Comparison of ENCODE assay signal across 8 cellular contexts in genomic region chr17:37489197-37490001, GRCh38. TPM values are rescaled to one million over a fixed set of nuclear protein-coding genes. Genes with fewer than 3 reads are reported as not detected.
DNase-seq lines count a peak whose midpoint lies in the region; ATAC-seq, FAIRE-seq and TF ChIP-seq lines count a peak whose summit lies in the region.

Gene DUSP14, plus strand, starts transcription at chr17:37489891. Its CDS starts 22,382 bp downstream, at chr17:37512273.

- intact Hi-C loops in kidney (cut with DNase I), result no loop called here

- TF ChIP-seq POLR2A in GM18505 (IDR thresholded peaks at IDR 0.05; ENCODE audit: borderline replicate concordance, extremely low read depth, insufficient read depth, insufficient read length), result peak; percentile 77

- H3K4me3 ChIP-seq in kidney (ENCODE audit: low read length in 2 of 2), result peak within 1 kb of the TSS; percentile 79

- H3K4me1 ChIP-seq in kidney (ENCODE audit: control insufficient read depth in 1 of 2, insufficient read depth in 1 of 2, low read depth in 1 of 2, low read length in 2 of 2), result peaks cover 5 to 8% of the 10 kb centered on the region in 2 donors

- no peak for FAIRE-seq in kidney (lab: Jason Lieb, UNC)

- ATAC-seq in GM18505 (IDR thresholded peaks at IDR 0.05; ENCODE audit: unreplicated experiment), result peak; percentile 67
- peak; percentile 55 for ATAC-seq in HG03025 (IDR thresholded peaks at IDR 0.05; ENCODE audit: low FRiP score, unreplicated experiment)

- H3K9me3 ChIP-seq in kidney (ENCODE audit: control insufficient read depth in 1 of 2, low read length in 2 of 2), result no peaks in the 10 kb centered on the region

- DNase-seq in 8988T (peak; percentile 81), NCI-H2171 treated with DMSO at 0.1 percent for 48 hours (lab: John Stamatoyannopoulos, UW) (peak; percentile 81), cerebellar cortex (ENCODE audit: low spot score) (peak; percentile 81), kidney (peak; percentile 91)
- peak; percentile 70 for DNase-seq in activated CD4-positive, CD25-positive, alpha-beta regulatory T cell treated with anti-CD3 and anti-CD28 coated beads, Interleukin-2, amount 50 U/mL, for 72 hours
- peak; percentile 66 to 76 for DNase-seq in stimulated activated CD4-positive, alpha-beta T cell treated with anti-CD3 and anti-CD28 coated beads, Interleukin-15, amount 100 ng/mL, for 1 hour (ENCODE audit: low read depth in 1 of 2, low spot score in 1 of 2)

- H3K36me3 ChIP-seq in kidney (ENCODE audit: control insufficient read depth in 1 of 2, insufficient read depth in 2 of 2, low read length in 2 of 2), result no peaks in the 10 kb centered on the region

- peak within 1 kb of the TSS; percentile 60 to 71 for H3K9ac ChIP-seq in kidney (ENCODE audit: low read length in 2 of 2)

- TF ChIP-seq CTCF in kidney (IDR thresholded peaks at IDR 0.05; ENCODE audit: borderline replicate concordance, extremely low read depth, insufficient read depth), result no peak

- peak within 1 kb of the TSS; percentile 88 to 92 for H3K27ac ChIP-seq in kidney (ENCODE audit: low read depth in 2 of 2, low read length in 2 of 2)

RNA-seq across cellular contexts. Expression of gene DUSP14, which starts in this region (rescaled TPM):
- 9.7 TPM for total RNA-seq in kidney
- 13.4 TPM for polyA plus RNA-seq in kidney (ENCODE audit: insufficient read depth, low read depth, low replicate concordance)

Comparison
In these comparisons a context has a peak if more than half of its experiments do, and no peak if none do; other contexts are left out.
1. Peak in every context shown above with its lines: DNase-seq, ATAC-seq, H3K4me3 ChIP-seq and H3K27ac ChIP-seq.